20 cellular contexts compared by ENCODE assay signal in the genomic region with DNA sequence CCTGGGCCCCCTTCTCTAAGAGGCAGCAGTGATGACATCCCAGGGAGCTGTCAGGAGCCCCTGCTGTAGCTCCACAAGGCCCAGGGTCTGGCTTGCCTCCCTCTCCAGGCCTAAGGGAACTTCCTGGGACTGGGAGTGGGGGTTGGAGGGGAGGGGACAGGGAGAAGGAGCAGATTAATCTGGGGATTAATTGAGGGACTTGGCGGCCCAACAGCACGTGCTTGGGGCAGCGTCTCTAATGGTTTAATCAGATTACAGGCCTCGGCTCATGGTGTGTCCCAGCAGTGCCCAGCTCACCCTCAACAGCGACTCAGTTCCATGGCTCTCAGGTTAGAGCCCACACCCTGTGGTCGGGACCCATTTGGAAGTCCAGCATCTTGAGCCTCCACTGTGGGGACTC.
"Had no signal": no experiment of that assay in that cellular context is flagged by ENCODE, and none has a peak within 500 bp of the region (broad histone marks: within the 10 kb centered on the region; RNA-seq: fewer than 3 reads in every experiment).

No MANE protein-coding gene starts in this region.

- H3K27ac Mint-ChIP-seq: IgD-negative memory B cell; T-cell; T-helper 1 cell treated with Interleukin-12 subunit alpha and Interleukin-12 subunit beta and Interleukin-4 antibody, amounts not matched to agents 30 μg/mL and 1 μg/mL, for 36 hours had no signal

- H3K9ac ChIP-seq: KMS-11, SK-N-SH had no signal

- H3K4me2 ChIP-seq: KMS-11, SK-N-SH had no signal

- ATAC-seq: K562, T-cell had no signal

- H3K4me3 Mint-ChIP-seq: IgD-negative memory B cell; T-cell; T-helper 1 cell treated with Interleukin-12 subunit alpha and Interleukin-12 subunit beta and Interleukin-4 antibody, amounts not matched to agents 30 μg/mL and 1 μg/mL, for 36 hours had no signal

- H3K9me3 Mint-ChIP-seq: IgD-negative memory B cell; T-cell; T-helper 1 cell treated with Interleukin-12 subunit alpha and Interleukin-12 subunit beta and Interleukin-4 antibody, amounts not matched to agents 30 μg/mL and 1 μg/mL, for 36 hours had no signal

- H3K4me1 Mint-ChIP-seq: IgD-negative memory B cell, T-cell had no signal

- H3K4me3 ChIP-seq: K562 had no signal

- H3K27ac ChIP-seq: KMS-11 had no signal

- DNase-seq: Kasumi-1, MM.1S, NCI-H1105, NCI-H1417, NCI-H1436 treated with DMSO at 0.1 percent for 48 hours, NCI-H1694, NCI-H1930, NCI-H2081, NCI-H2107, NCI-H2227 treated with DMSO at 0.1 percent for 48 hours, NCI-H526, RPMI8226, SHP77, SK-N-SH, SW 1271, T-cell had no signal

- H3K27me3 Mint-ChIP-seq: IgD-negative memory B cell had no signal

- H3K9me3 ChIP-seq: SK-N-SH had no signal

- H3K36me3 Mint-ChIP-seq: IgD-negative memory B cell, T-cell had no signal
